ENCODE assay signal across 30 cellular contexts in genomic region chr18:71541643-71542042, GRCh38.
A peak's percentile ranks its signal among the peaks of the same experiment; 100 is the strongest.
DNase-seq lines count a peak whose midpoint lies in the region; ATAC-seq, FAIRE-seq and TF ChIP-seq lines count a peak whose summit lies in the region.
"Had no signal": no experiment of that assay in that cellular context is flagged by ENCODE, and none has a peak within 500 bp of the region (broad histone marks: within the 10 kb centered on the region; RNA-seq: fewer than 3 reads in every experiment).

No MANE protein-coding gene starts in this region.

- no peak overlapping the region for H3K4me3 ChIP-seq in HepG2 (replicated peaks in 1 of 3; ENCODE audit: insufficient read depth in 1 of 3, low read depth in 2 of 3, low read length in 3 of 3)
- H3K4me3 ChIP-seq in right lobe of liver, result no peak overlapping the region
- no peak overlapping the region for H3K4me3 ChIP-seq in K562
- H3K4me3 ChIP-seq in smooth muscle cell, result no peak overlapping the region
- H3K4me3 ChIP-seq: A549; BLaER1; BLaER1 treated with 17β-estradiol and CSF1 and Interleukin-3, amounts not matched to agents 10 nM and 100 nM had no signal

- H3K9me3 ChIP-seq in HepG2 (ENCODE audit: low read length) (peaks cover 9% of the 10 kb centered on the region; the same call in 1 of the 2 replicates), right lobe of liver (no peaks in the 10 kb centered on the region), K562 (replicated peaks; ENCODE audit: control insufficient read depth, insufficient read depth, low read depth, low read length) (no peaks in the 10 kb centered on the region), smooth muscle cell (replicated peaks; ENCODE audit: low read depth) (peaks cover 5% of the 10 kb centered on the region)
- H3K9me3 ChIP-seq: A549, BE2C, BLaER1, Caco-2 had no signal

- TF ChIP-seq POLR2A in HepG2 (IDR thresholded peaks at IDR 0.05; ENCODE audit: insufficient read depth in 1 of 2, low read depth in 2 of 2, low read length in 2 of 2) (no peak), right lobe of liver (IDR thresholded peaks at IDR 0.05) (no peak), K562 (conservative IDR thresholded peaks at IDR 0.05) (no peak)

- TF ChIP-seq CTCF in HepG2 (CRISPR knock-in tag; IDR thresholded peaks at IDR 0.05), result no peak
- no peak for TF ChIP-seq CTCF in right lobe of liver (IDR thresholded peaks at IDR 0.05)
- TF ChIP-seq CTCF in K562 (IDR thresholded peaks at IDR 0.05 in 2 of 3, conservative IDR thresholded peaks at IDR 0.05 in 1 of 3; ENCODE audit: insufficient read depth in 2 of 3, low read depth in 1 of 3, low read length in 3 of 3), result no peak
- TF ChIP-seq CTCF in smooth muscle cell (IDR thresholded peaks at IDR 0.05; ENCODE audit: borderline replicate concordance, insufficient read depth, poor library complexity, severe bottlenecking), result no peak

- WGBS in HepG2 (ENCODE audit: low lambda C conversion rate), result 19% methylated on average over 3 of the region's 3 CpGs
- 57% methylated on average over 3 of the region's 3 CpGs for WGBS in right lobe of liver (ENCODE audit: insufficient coverage, low coverage, low lambda C conversion rate, missing lambda C conversion rate)
- WGBS in K562 (ENCODE audit: insufficient coverage, low coverage, missing lambda C conversion rate), result 0% methylated on average over 3 of the region's 3 CpGs
- 75% methylated on average over 3 of the region's 3 CpGs for WGBS in smooth muscle cell (ENCODE audit: low lambda C conversion rate)

- H2AFZ ChIP-seq in HepG2 (ENCODE audit: low read length), result no peak overlapping the region
- no peak overlapping the region for H2AFZ ChIP-seq in K562 (ENCODE audit: low read depth, low read length)
- no peak overlapping the region for H2AFZ ChIP-seq in smooth muscle cell (ENCODE audit: low read depth)

- ATAC-seq in HepG2, result no peak
- ATAC-seq in right lobe of liver, result no peak
- ATAC-seq in K562, result no peak
- ATAC-seq: A549; CD8-positive, alpha-beta T cell had no signal

- TF ChIP-seq EP300 in HepG2 (IDR thresholded peaks at IDR 0.05; ENCODE audit: low read depth in 2 of 2, low read length in 2 of 2) (no peak), HepG2 (CRISPR knock-in tag; IDR thresholded peaks at IDR 0.05; ENCODE audit: borderline replicate concordance) (no peak), K562 (IDR thresholded peaks at IDR 0.05; ENCODE audit: low read length) (no peak)

- H3K4me1 ChIP-seq in HepG2 (ENCODE audit: insufficient read depth, low read length), result no peaks in the 10 kb centered on the region
- no peaks in the 10 kb centered on the region for H3K4me1 ChIP-seq in right lobe of liver
- H3K4me1 ChIP-seq in K562 (replicated peaks in 1 of 2; ENCODE audit: control insufficient read depth in 2 of 2, insufficient read depth in 2 of 2, low read length in 2 of 2), result no peaks in the 10 kb centered on the region
- H3K4me1 ChIP-seq in smooth muscle cell (ENCODE audit: low read depth), result no peaks in the 10 kb centered on the region
- H3K4me1 ChIP-seq: A549; BE2C; BLaER1; BLaER1 treated with 17β-estradiol and CSF1 and Interleukin-3, amounts not matched to agents 10 nM and 100 nM; Caco-2 had no signal

- TF ChIP-seq RAD21 in HepG2 (CRISPR knock-in tag; IDR thresholded peaks at IDR 0.05) (no peak), K562 (CRISPR knock-in tag; conservative IDR thresholded peaks at IDR 0.05 in 1 of 2, IDR thresholded peaks at IDR 0.05 in 1 of 2) (no peak)

- H3K4me2 ChIP-seq in HepG2 (ENCODE audit: low read depth, low read length), result no peak overlapping the region
- H3K4me2 ChIP-seq in K562 (ENCODE audit: insufficient read depth, low read length), result no peak overlapping the region
- H3K4me2 ChIP-seq in smooth muscle cell, result no peak overlapping the region
- H3K4me2 ChIP-seq: A549; BLaER1; BLaER1 treated with 17β-estradiol and CSF1 and Interleukin-3, amounts not matched to agents 10 nM and 100 nM had no signal

- H4K20me1 ChIP-seq in HepG2 (ENCODE audit: insufficient read depth, low read length) (no peaks in the 10 kb centered on the region), K562 (replicated peaks; ENCODE audit: control insufficient read depth, insufficient read depth, low read length) (no peaks in the 10 kb centered on the region), smooth muscle cell (ENCODE audit: low read depth) (no peaks in the 10 kb centered on the region)
- H4K20me1 ChIP-seq: BLaER1; BLaER1 treated with 17β-estradiol and CSF1 and Interleukin-3, amounts not matched to agents 10 nM and 100 nM had no signal

- no peak overlapping the region for H3K27ac ChIP-seq in HepG2 (ENCODE audit: extremely low read length, insufficient read depth, low read length)
- no peak overlapping the region for H3K27ac ChIP-seq in right lobe of liver
- H3K27ac ChIP-seq in K562 (ENCODE audit: extremely low read depth, low read depth, low read length), result no peak overlapping the region
- H3K27ac ChIP-seq in smooth muscle cell (ENCODE audit: low read depth), result no peak overlapping the region
- H3K27ac ChIP-seq: 22Rv1; A549; BLaER1; BLaER1 treated with 17β-estradiol and CSF1 and Interleukin-3, amounts not matched to agents 10 nM and 100 nM; C4-2B had no signal

- H3K36me3 ChIP-seq in HepG2 (replicated peaks in 1 of 2; ENCODE audit: control insufficient read depth in 1 of 2, insufficient read depth in 2 of 2, low read length in 2 of 2) (no peaks in the 10 kb centered on the region), right lobe of liver (no peaks in the 10 kb centered on the region), K562 (ENCODE audit: control insufficient read depth, insufficient read depth, low read length) (no peaks in the 10 kb centered on the region), smooth muscle cell (ENCODE audit: low read depth) (no peaks in the 10 kb centered on the region)
- H3K36me3 ChIP-seq: BE2C; BLaER1; BLaER1 treated with 17β-estradiol and CSF1 and Interleukin-3, amounts not matched to agents 10 nM and 100 nM had no signal

- no peaks in the 10 kb centered on the region for H3K9me1 ChIP-seq in K562 (ENCODE audit: control insufficient read depth, insufficient read depth, low read length)

- H3K79me2 ChIP-seq in HepG2 (ENCODE audit: insufficient read depth, low read length) (no peaks in the 10 kb centered on the region), K562 (ENCODE audit: control insufficient read depth, insufficient read depth, low read length) (no peaks in the 10 kb centered on the region), smooth muscle cell (ENCODE audit: low read depth) (no peaks in the 10 kb centered on the region)

- DNase-seq in HepG2 (ENCODE audit: low spot score), result no peak
- no peak for DNase-seq in right lobe of liver
- no peak for DNase-seq in K562 (ENCODE audit: extremely low read depth in 1 of 4, low spot score in 3 of 4)
- DNase-seq in smooth muscle cell (lab: John Stamatoyannopoulos, UW; ENCODE audit: unreplicated experiment), result no peak
- DNase-seq: 8988T; ACHN; AML-193; BE2C; C1 segment of cervical spinal cord; Caco-2; Calu3; CD4-positive, alpha-beta memory T cell; CD4-positive, alpha-beta T cell; CD4-positive, CD25-positive, alpha-beta regulatory T cell; CD8-positive, alpha-beta memory T cell; CD8-positive, alpha-beta T cell; COR-L47; DMS 273 treated with DMSO at 0.1 percent for 48 hours; DMS153; DMS53; DMS79; DMS79 treated with DMSO at 0.1 percent for 48 hours; DND-41; EL had no signal

- intact Hi-C loops in HepG2 (cut with micrococcal nuclease; ENCODE audit: unreplicated experiment) (no loop called here), right lobe of liver (cut with DNase I) (no loop called here), K562 (cut with micrococcal nuclease) (no loop called here)

- POLR2A ChIA-PET in HepG2 (lab: Yijun Ruan, JAX), result no interaction called here
- POLR2A ChIA-PET in K562 (lab: Yijun Ruan, JAX), result no interaction called here

- H3K27me3 ChIP-seq in HepG2 (ENCODE audit: control insufficient read depth in 1 of 2, insufficient read depth in 2 of 2, low read length in 2 of 2), result no peaks in the 10 kb centered on the region
- H3K27me3 ChIP-seq in right lobe of liver, result no peaks in the 10 kb centered on the region
- no peaks in the 10 kb centered on the region for H3K27me3 ChIP-seq in K562 (ENCODE audit: control insufficient read depth in 2 of 2, insufficient read depth in 2 of 2, low read length in 2 of 2)
- no peaks in the 10 kb centered on the region for H3K27me3 ChIP-seq in smooth muscle cell (ENCODE audit: low read depth)
- H3K27me3 ChIP-seq: BE2C; BLaER1; BLaER1 treated with 17β-estradiol and CSF1 and Interleukin-3, amounts not matched to agents 10 nM and 100 nM had no signal

- no TSS peak for BruUV-seq in HepG2 (replicated peaks; lab: Mats Ljungman, UMichigan)
- no TSS peak for BruUV-seq in K562 (replicated peaks; lab: Mats Ljungman, UMichigan)

- in situ Hi-C loops in HepG2 (cut with HindIII; ENCODE audit: extremely low pct_ligation_motif_present, low pct_unique_long_range_greater_than_20kb), result no loop called here
- in situ Hi-C loops in K562 (cut with MboI), result no loop called here

- CTCF ChIA-PET in HepG2 (lab: Yijun Ruan, JAX; ENCODE audit: low intra/inter-chr PET ratio, low total read pairs) (no interaction called here), K562 (lab: Yijun Ruan, JAX; ENCODE audit: low intra/inter-chr PET ratio) (no interaction called here)

- no peak for FAIRE-seq in HepG2 (lab: Jason Lieb, UNC)
- FAIRE-seq in K562 (lab: Jason Lieb, UNC), result no peak
- FAIRE-seq: A204.1, A549 had no signal

- H3F3A ChIP-seq in smooth muscle cell (ENCODE audit: low read depth), result no peaks in the 10 kb centered on the region

- H3K9ac ChIP-seq in HepG2 (ENCODE audit: insufficient read depth, low read depth, low read length) (no peak overlapping the region), K562 (ENCODE audit: insufficient read depth in 1 of 2, low read depth in 2 of 2, low read length in 2 of 2) (no peak overlapping the region), smooth muscle cell (ENCODE audit: low read depth) (no peak overlapping the region)
- H3K9ac ChIP-seq: BLaER1; BLaER1 treated with 17β-estradiol and CSF1 and Interleukin-3, amounts not matched to agents 10 nM and 100 nM had no signal

TF ChIP-seq in K562, 482 proteins besides CTCF, POLR2A, EP300 and RAD21:
- TF ChIP-seq SMARCA4 (IDR thresholded peaks at IDR 0.05) (no peak), TFE3 (CRISPR knock-in tag; IDR thresholded peaks at IDR 0.05) (peak; percentile 66)

Comparison
In these comparisons a context has a peak if more than half of its experiments do, and no peak if none do; other contexts are left out.
1. Of the 241 proteins assayed by ChIP-seq in both HepG2 and K562: peak only in HepG2: RAD51; only in K562: TFE3; in both: none; in neither: 239.